ENCODE assay signal across 20 cellular contexts in the genomic region with DNA sequence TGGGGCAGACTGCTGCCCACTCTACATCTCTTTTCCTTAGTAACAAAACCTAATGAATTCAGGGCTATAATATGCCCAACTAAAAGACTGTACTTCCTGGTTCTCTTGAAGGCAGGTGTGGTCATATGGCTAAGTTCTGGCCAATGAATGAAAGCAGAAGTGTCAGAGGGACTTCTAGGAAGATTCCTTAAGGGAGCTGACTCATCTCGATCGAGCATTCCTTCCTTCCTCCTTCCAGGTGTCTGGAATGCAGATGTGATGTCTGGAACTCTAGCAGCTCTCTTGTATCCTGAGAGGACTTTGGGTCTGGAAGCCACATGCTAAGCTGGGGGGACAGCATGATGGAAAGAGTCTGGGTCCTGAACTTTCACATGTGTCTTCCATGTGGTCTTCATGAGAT.
A peak's percentile ranks its signal among the peaks of the same experiment; 100 is the strongest.
DNase-seq lines count a peak whose midpoint lies in the region; ATAC-seq, FAIRE-seq and TF ChIP-seq lines count a peak whose summit lies in the region.
"Had no signal": no experiment of that assay in that cellular context is flagged by ENCODE, and none has a peak within 500 bp of the region (broad histone marks: within the 10 kb centered on the region; RNA-seq: fewer than 3 reads in every experiment).

No MANE protein-coding gene starts in this region.

- no peak overlapping the region for H3K4me2 ChIP-seq in mesendoderm (ENCODE audit: low read length)

- no peak overlapping the region for H3K4me3 ChIP-seq in mesendoderm (ENCODE audit: low read length)
- H3K4me3 ChIP-seq: GM23248 had no signal

- POLR2A ChIA-PET in WTC11 (lab: Charles Lee), result no interaction called here

- H4K8ac ChIP-seq in mesendoderm (ENCODE audit: low read depth, low read length), result no peak overlapping the region

- H3K56ac ChIP-seq in mesendoderm (ENCODE audit: low read length), result no peak overlapping the region

- no peaks in the 10 kb centered on the region for H3K27me3 ChIP-seq in mesendoderm (ENCODE audit: insufficient read depth, low read length, poor library complexity)

- H4K5ac ChIP-seq in mesendoderm (ENCODE audit: low read length), result no peak overlapping the region

- no peak for FAIRE-seq in urothelium cell line (lab: Jason Lieb, UNC)
- FAIRE-seq in D721Med (lab: Jason Lieb, UNC), result no peak
- FAIRE-seq: G401.6 had no signal

- TF ChIP-seq CTCF in WTC11 (IDR thresholded peaks at IDR 0.05) (no peak), D721Med (IDR thresholded peaks at IDR 0.05; ENCODE audit: insufficient read depth, missing control alignments) (no peak)

- H2AK5ac ChIP-seq in mesendoderm (ENCODE audit: low read length), result no peak overlapping the region

- no peaks in the 10 kb centered on the region for H3K27me3 Mint-ChIP-seq in WTC11 (ENCODE audit: low read depth)
- H3K27me3 Mint-ChIP-seq: IgD-negative memory B cell had no signal

- ATAC-seq in WTC11, result no peak
- no peak for ATAC-seq in HG03139 (IDR thresholded peaks at IDR 0.05; ENCODE audit: unreplicated experiment)
- ATAC-seq in GM18861 (IDR thresholded peaks at IDR 0.05; ENCODE audit: unreplicated experiment), result no peak

- peaks cover 4% of the 10 kb centered on the region; the same call in 1 of the 2 replicates for H3K9me3 Mint-ChIP-seq in WTC11

- DNase-seq in EL (peak; percentile 26), HT1080 (ENCODE audit: low read depth) (peak; percentile 25), WTC11 (ENCODE audit: low spot score) (no peak), mesendoderm (peak; percentile 81), urothelium cell line (ENCODE audit: low spot score) (no peak), D721Med (ENCODE audit: insufficient read length, low spot score) (no peak)
- DNase-seq: GM23248; HFFc6; NCI-H1048; NCI-H1436 treated with DMSO at 0.1 percent for 48 hours; NCI-H2029 treated with DMSO at 0.1 percent for 48 hours; NCI-H2171 treated with DMSO at 0.1 percent for 48 hours; NCI-H446 treated with DMSO at 0.1 percent for 48 hours; NK-92 treated with Interleukin-12 subunit alpha and Interleukin-12 subunit beta, amount 100 ng/mL, for 24 hours; RPMI8226; SIG-M5 had no signal

- WGBS in mesendoderm (ENCODE audit: extremely low coverage, insufficient coverage, low lambda C conversion rate), result no CpG with 5 or more reads among the region's 2 CpGs

- no peak overlapping the region for H3K4ac ChIP-seq in mesendoderm (ENCODE audit: low read depth, low read length)

- no peak overlapping the region for H2BK120ac ChIP-seq in mesendoderm (ENCODE audit: low read depth, low read length)

- no peak overlapping the region for H3K27ac Mint-ChIP-seq in WTC11
- H3K27ac Mint-ChIP-seq: HFFc6 had no signal

- H3K18ac ChIP-seq in mesendoderm (ENCODE audit: low read length), result no peak overlapping the region

- no peaks in the 10 kb centered on the region for H3K36me3 ChIP-seq in mesendoderm (ENCODE audit: control insufficient read depth, insufficient read depth, low read length)

- no peak overlapping the region for H3K4me3 Mint-ChIP-seq in WTC11
- H3K4me3 Mint-ChIP-seq: HFFc6, IgD-negative memory B cell had no signal

- H3K79me2 ChIP-seq in mesendoderm (ENCODE audit: control insufficient read depth, insufficient read depth, low read length), result no peaks in the 10 kb centered on the region

- CTCF ChIA-PET in WTC11 (lab: Charles Lee), result interaction anchor here (0.6 kb wide), 1 partner anchor 35 kb away, joined by 4 read pairs; no protein-coding TSS in a partner anchor

- peaks cover 21% of the 10 kb centered on the region for H3K36me3 Mint-ChIP-seq in WTC11

- H3K79me1 ChIP-seq in mesendoderm (ENCODE audit: low read length), result no peaks in the 10 kb centered on the region

- H3K4me1 Mint-ChIP-seq in WTC11, result peaks cover 14% of the 10 kb centered on the region

- no peak overlapping the region for H3K9ac ChIP-seq in mesendoderm (ENCODE audit: low read length)
- H3K9ac ChIP-seq: GM23248 had no signal

- H3K4me1 ChIP-seq in mesendoderm (ENCODE audit: control insufficient read depth, low read depth, low read length), result no peaks in the 10 kb centered on the region

- no peak overlapping the region for H3K27ac ChIP-seq in mesendoderm (ENCODE audit: low read depth, low read length)
- H3K27ac ChIP-seq: GM23248 had no signal

- no peak overlapping the region for H2BK5ac ChIP-seq in mesendoderm (ENCODE audit: low read length)

- no peak overlapping the region for H3K23ac ChIP-seq in mesendoderm (ENCODE audit: low read length)

- H2BK15ac ChIP-seq in mesendoderm (replicated peaks; ENCODE audit: low read depth), result no peak overlapping the region

TF ChIP-seq in WTC11, 78 proteins besides CTCF, POLR2A, EP300 and RAD21:
- TF ChIP-seq GTF2I (CRISPR knock-in tag; conservative IDR thresholded peaks at IDR 0.05), result 0 out of 2 replicates have a peak, but pooled peaks have one; percentile 49
- TF ChIP-seq, protein P1, sequence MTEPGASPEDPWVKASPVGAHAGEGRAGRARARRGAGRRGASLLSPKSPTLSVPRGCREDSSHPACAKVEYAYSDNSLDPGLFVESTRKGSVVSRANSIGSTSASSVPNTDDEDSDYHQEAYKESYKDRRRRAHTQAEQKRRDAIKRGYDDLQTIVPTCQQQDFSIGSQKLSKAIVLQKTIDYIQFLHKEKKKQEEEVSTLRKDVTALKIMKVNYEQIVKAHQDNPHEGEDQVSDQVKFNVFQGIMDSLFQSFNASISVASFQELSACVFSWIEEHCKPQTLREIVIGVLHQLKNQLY (CRISPR knock-in tag; IDR thresholded peaks at IDR 0.05), result no peak
- no peak for TF ChIP-seq OVOL2 (CRISPR knock-in tag; IDR thresholded peaks at IDR 0.05; ENCODE audit: borderline replicate concordance)
- no peak for TF ChIP-seq FOXP1 (CRISPR knock-in tag; IDR thresholded peaks at IDR 0.05; ENCODE audit: borderline replicate concordance)
- TF ChIP-seq ELF4 (CRISPR knock-in tag; IDR thresholded peaks at IDR 0.05; ENCODE audit: low read depth), result no peak
TF ChIP-seq in WTC11: peak in this region for 1.

Comparison
In these comparisons a context has a peak if more than half of its experiments do, and no peak if none do; other contexts are left out.
1. DNase-seq: peak in EL (single experiment), HT1080 (single experiment) and mesendoderm (single experiment); none in WTC11 (single experiment), urothelium cell line (single experiment) and D721Med (single experiment).